Comparison of ENCODE assay signal across 10 cellular contexts in the genomic region with DNA sequence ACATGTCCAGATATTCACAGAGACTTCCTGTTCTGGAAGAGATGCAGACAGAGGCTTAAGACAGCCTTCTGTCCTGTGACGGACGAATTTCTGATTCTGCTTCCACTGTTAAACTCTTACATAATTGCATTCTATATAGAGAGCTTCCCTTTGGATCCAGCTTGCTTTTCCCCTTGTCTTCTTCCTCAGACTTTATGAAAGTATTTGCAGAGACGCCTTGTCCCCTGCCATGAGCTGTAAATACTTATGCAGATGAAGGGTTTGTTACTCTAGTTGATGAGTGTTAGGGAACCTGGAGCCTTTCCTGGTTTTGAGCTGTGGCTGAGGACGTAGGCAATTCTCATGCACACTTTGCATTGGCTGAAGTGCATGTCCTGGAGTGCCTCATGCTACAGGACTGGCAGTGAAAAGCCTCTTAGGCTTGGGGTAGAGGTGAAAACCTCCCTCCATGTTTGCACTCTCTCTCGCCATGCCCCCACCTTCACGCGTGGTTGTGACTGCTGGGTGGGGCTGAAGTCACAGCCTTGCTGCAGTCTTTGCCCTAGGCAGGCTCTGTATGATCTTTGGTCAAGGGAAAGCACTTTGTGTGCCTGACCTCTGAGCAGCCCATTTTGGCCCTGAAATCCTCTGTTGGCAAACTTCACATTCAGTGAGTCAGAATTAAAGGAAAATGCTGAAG.
A peak's percentile ranks its signal among the peaks of the same experiment; 100 is the strongest.
DNase-seq lines count a peak whose midpoint lies in the region; ATAC-seq and TF ChIP-seq lines count a peak whose summit lies in the region.
"Had no signal": no experiment of that assay in that cellular context is flagged by ENCODE, and none has a peak within 500 bp of the region (broad histone marks: within the 10 kb centered on the region; RNA-seq: fewer than 3 reads in every experiment).

No MANE protein-coding gene starts in this region.

- H3K27me3 ChIP-seq in breast epithelium (no peaks in the 10 kb centered on the region), psoas muscle (ENCODE audit: insufficient read depth in 3 of 3, low read length in 2 of 3) (no peaks in the 10 kb centered on the region)

- no peak for TF ChIP-seq POLR2A in breast epithelium (IDR thresholded peaks at IDR 0.05)

- no peak for TF ChIP-seq CTCF in breast epithelium (IDR thresholded peaks at IDR 0.05)
- TF ChIP-seq CTCF in psoas muscle (IDR thresholded peaks at IDR 0.05) = no peak

- DNase-seq in GM03348 (ENCODE audit: low spot score) = peak; percentile 31
- DNase-seq in breast epithelium (ENCODE audit: low spot score in 2 of 2) = no peak
- DNase-seq in iPS DF 19.7 (ENCODE audit: low read depth, low spot score) = peak; percentile 35
- DNase-seq in psoas muscle = peak; percentile 50 to 71
- DNase-seq in activated CD4-positive, alpha-beta T cell treated with anti-CD3 and anti-CD28 coated beads for 4 hours = no peak
- no peak for DNase-seq in foreskin melanocyte
- no peak for DNase-seq in activated CD4-positive, alpha-beta T cell treated with anti-CD3 and anti-CD28 coated beads, Interleukin-2, amount 50 U/mL, for 1 hour
- DNase-seq: RPMI8226 had no signal

- ATAC-seq in psoas muscle (peak in 3 of 4 donors; percentile 72 to 80 (median 74)), HG02884 (IDR thresholded peaks at IDR 0.05; ENCODE audit: unreplicated experiment) (no peak)
- ATAC-seq: stimulated activated effector memory CD8-positive, alpha-beta T cell treated with anti-CD3 and anti-CD28 coated beads, Interleukin-12 subunit alpha, Interleukin-12 subunit beta, amount 100 ng/mL, for 72 hours had no signal

- no peaks in the 10 kb centered on the region for H3K36me3 ChIP-seq in breast epithelium
- no peaks in the 10 kb centered on the region for H3K36me3 ChIP-seq in psoas muscle (ENCODE audit: insufficient read depth in 1 of 2, low read depth in 1 of 2)

- intact Hi-C loops in breast epithelium (cut with DNase I; ENCODE audit: low total_unique reads) (no loop called here), psoas muscle (cut with DNase I) (loop anchor here in 1 of 2 donors (5.0 kb wide), 1 partner anchor 286 kb away; a partner anchor contains a TSS)

- H3K9me3 ChIP-seq in breast epithelium = no peaks in the 10 kb centered on the region
- H3K9me3 ChIP-seq in psoas muscle = no peaks in the 10 kb centered on the region

- H3K4me3 ChIP-seq in breast epithelium (no peak overlapping the region), psoas muscle (no peak overlapping the region)

- peaks cover 0 to 6% of the 10 kb centered on the region in 2 donors for H3K4me1 ChIP-seq in breast epithelium
- H3K4me1 ChIP-seq in psoas muscle = peaks cover 32% of the 10 kb centered on the region

- 29 to 50% (median 37%) methylated on average over 7 of the region's 7 CpGs for WGBS in psoas muscle, 3 donors

- peak overlapping the region; percentile 74 to 81 for H3K27ac ChIP-seq in breast epithelium
- peak overlapping the region; percentile 25 for H3K27ac ChIP-seq in psoas muscle

Comparison
In these comparisons a context has a peak if more than half of its experiments do, and no peak if none do; other contexts are left out.
1. DNase-seq: peak in GM03348 (single experiment), iPS DF 19.7 (single experiment) and psoas muscle (2 of 2); none in breast epithelium (0 of 2), activated CD4-positive, alpha-beta T cell treated with anti-CD3 and anti-CD28 coated beads for 4 hours (0 of 2), foreskin melanocyte (single experiment) and activated CD4-positive, alpha-beta T cell treated with anti-CD3 and anti-CD28 coated beads, Interleukin-2, amount 50 U/mL, for 1 hour (single experiment).